15 cellular contexts compared by ENCODE assay signal in the genomic region with DNA sequence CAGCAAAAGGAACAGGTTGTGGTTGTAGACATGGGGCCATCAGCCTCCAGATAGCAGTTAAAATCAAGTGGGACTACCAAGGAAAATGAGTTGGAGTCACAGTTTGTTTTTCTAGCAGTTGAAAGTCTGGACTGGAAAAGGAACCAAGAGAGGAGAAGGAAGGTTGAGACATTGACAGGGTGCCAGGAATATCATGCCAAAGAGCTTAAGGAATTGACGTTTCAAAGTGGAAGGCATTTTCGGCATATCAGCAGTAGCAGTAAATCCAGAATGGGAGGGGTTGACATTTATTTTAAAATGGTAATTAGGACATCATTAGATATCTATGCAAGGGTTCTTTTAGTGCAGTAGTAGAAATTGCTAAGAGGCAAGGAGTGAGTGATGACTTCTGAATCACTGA.
DNase-seq lines count a peak whose midpoint lies in the region; ATAC-seq, FAIRE-seq and TF ChIP-seq lines count a peak whose summit lies in the region.
"Had no signal": no experiment of that assay in that cellular context is flagged by ENCODE, and none has a peak within 500 bp of the region (broad histone marks: within the 10 kb centered on the region; RNA-seq: fewer than 3 reads in every experiment).

No MANE protein-coding gene starts in this region.

- H3K4me1 Mint-ChIP-seq in activated T-helper 1 cell treated with anti-CD3 and anti-CD28 coated beads, Interleukin-12 subunit alpha, Interleukin-12 subunit beta, Interleukin-2, Interleukin-4 antibody, amounts not matched to agents 30 ng/mL and 10 ng/mL and 1 ng/mL, durations not matched to agents 14 hours and 24 hours and 36 hours (ENCODE audit: low read depth), result no peaks in the 10 kb centered on the region
- H3K4me1 Mint-ChIP-seq: CD4-positive, CD25-positive, alpha-beta regulatory T cell had no signal

- H3K27ac ChIP-seq in small intestine (ENCODE audit: low read depth in 1 of 2, low read length in 1 of 2), result no peak overlapping the region
- H3K27ac ChIP-seq: BLaER1 treated with 17β-estradiol and CSF1 and Interleukin-3, amounts not matched to agents 10 nM and 100 nM had no signal

- no peak for TF ChIP-seq CTCF in fibroblast of villous mesenchyme (IDR thresholded peaks at IDR 0.05; ENCODE audit: insufficient read depth, low read depth, low read length)

- intact Hi-C loops in activated T-helper 1 cell treated with anti-CD3 and anti-CD28 coated beads, Interleukin-12 subunit alpha, Interleukin-12 subunit beta, Interleukin-2, Interleukin-4 antibody, amounts not matched to agents 30 ng/mL and 10 ng/mL and 1 ng/mL, durations not matched to agents 14 hours and 24 hours and 36 hours (cut with micrococcal nuclease), result loop anchor here (5.0 kb wide), 1 partner anchor 1113 kb away; no protein-coding TSS in a partner anchor

- H3K9me3 ChIP-seq in small intestine (ENCODE audit: control insufficient read depth, low read depth), result no peaks in the 10 kb centered on the region
- H3K9me3 ChIP-seq: BLaER1 treated with 17β-estradiol and CSF1 and Interleukin-3, amounts not matched to agents 10 nM and 100 nM had no signal

- no peak for FAIRE-seq in small intestine (lab: Jason Lieb, UNC)

- H3K36me3 Mint-ChIP-seq in activated T-helper 1 cell treated with anti-CD3 and anti-CD28 coated beads, Interleukin-12 subunit alpha, Interleukin-12 subunit beta, Interleukin-2, Interleukin-4 antibody, amounts not matched to agents 30 ng/mL and 10 ng/mL and 1 ng/mL, durations not matched to agents 14 hours and 24 hours and 36 hours (ENCODE audit: low read depth), result no peaks in the 10 kb centered on the region
- H3K36me3 Mint-ChIP-seq: CD4-positive, CD25-positive, alpha-beta regulatory T cell had no signal

- H3K9me3 Mint-ChIP-seq in activated T-helper 1 cell treated with anti-CD3 and anti-CD28 coated beads, Interleukin-12 subunit alpha, Interleukin-12 subunit beta, Interleukin-2, Interleukin-4 antibody, amounts not matched to agents 30 ng/mL and 10 ng/mL and 1 ng/mL, durations not matched to agents 14 hours and 24 hours and 36 hours, result peaks cover 14% of the 10 kb centered on the region

- no peak overlapping the region for H3K4me3 ChIP-seq in fibroblast of villous mesenchyme (ENCODE audit: low read depth, low read length)
- no peak overlapping the region for H3K4me3 ChIP-seq in small intestine (ENCODE audit: low read depth in 1 of 2, low read length in 2 of 2)
- H3K4me3 ChIP-seq: BLaER1 treated with 17β-estradiol and CSF1 and Interleukin-3, amounts not matched to agents 10 nM and 100 nM had no signal

- no peaks in the 10 kb centered on the region for H3K4me1 ChIP-seq in small intestine (ENCODE audit: control insufficient read depth in 2 of 2, insufficient read depth in 1 of 2, low read depth in 1 of 2, low read length in 1 of 2)
- H3K4me1 ChIP-seq: BLaER1 treated with 17β-estradiol and CSF1 and Interleukin-3, amounts not matched to agents 10 nM and 100 nM had no signal

- no peak overlapping the region for H3K4me3 Mint-ChIP-seq in activated T-helper 1 cell treated with anti-CD3 and anti-CD28 coated beads, Interleukin-12 subunit alpha, Interleukin-12 subunit beta, Interleukin-2, Interleukin-4 antibody, amounts not matched to agents 30 ng/mL and 10 ng/mL and 1 ng/mL, durations not matched to agents 14 hours and 24 hours and 36 hours
- H3K4me3 Mint-ChIP-seq: CD4-positive, CD25-positive, alpha-beta regulatory T cell; HFFc6 had no signal

- H3K27me3 ChIP-seq in small intestine (ENCODE audit: control insufficient read depth in 2 of 2, insufficient read depth in 2 of 2, low read length in 2 of 2), result no peaks in the 10 kb centered on the region
- H3K27me3 ChIP-seq: BLaER1 treated with 17β-estradiol and CSF1 and Interleukin-3, amounts not matched to agents 10 nM and 100 nM had no signal

- H3K27me3 Mint-ChIP-seq in activated T-helper 1 cell treated with anti-CD3 and anti-CD28 coated beads, Interleukin-12 subunit alpha, Interleukin-12 subunit beta, Interleukin-2, Interleukin-4 antibody, amounts not matched to agents 30 ng/mL and 10 ng/mL and 1 ng/mL, durations not matched to agents 14 hours and 24 hours and 36 hours (ENCODE audit: insufficient read depth), result no peaks in the 10 kb centered on the region
- H3K27me3 Mint-ChIP-seq: CD4-positive, CD25-positive, alpha-beta regulatory T cell had no signal

- no peak for ATAC-seq in GM18520 (IDR thresholded peaks at IDR 0.05; ENCODE audit: unreplicated experiment)

- peak; percentile 9 for DNase-seq in NCI-H226
- peak; percentile 60 for DNase-seq in astrocyte of the hippocampus (ENCODE audit: low read depth, low spot score)
- DNase-seq in fibroblast of villous mesenchyme (ENCODE audit: low read depth), result peak; percentile 9
- DNase-seq in small intestine, result peak; percentile 15
- DNase-seq in mesenteric fat pad (ENCODE audit: low spot score), result no peak
- no peak for DNase-seq in activated T-helper 1 cell treated with anti-CD3 and anti-CD28 coated beads, Interleukin-12 subunit alpha, Interleukin-12 subunit beta, Interleukin-2, Interleukin-4 antibody, amounts not matched to agents 30 ng/mL and 10 ng/mL and 1 ng/mL, durations not matched to agents 14 hours and 24 hours and 36 hours (ENCODE audit: low spot score)
- no peak for DNase-seq in stimulated activated CD4-positive, alpha-beta T cell treated with anti-CD3 and anti-CD28 coated beads, Interleukin-4, amount 100 ng/mL, for 4 hours
- DNase-seq: ACHN; CD4-positive, CD25-positive, alpha-beta regulatory T cell; DMS53; GF-D8; HCEC 1CT; HFFc6 had no signal

- 32 to 49% (median 36%) methylated on average over 2 of the region's 2 CpGs for WGBS in small intestine, 3 donors

- H3K36me3 ChIP-seq in small intestine (ENCODE audit: control insufficient read depth in 2 of 2, insufficient read depth in 2 of 2, low read length in 2 of 2), result no peaks in the 10 kb centered on the region
- H3K36me3 ChIP-seq: BLaER1 treated with 17β-estradiol and CSF1 and Interleukin-3, amounts not matched to agents 10 nM and 100 nM had no signal

- no peak overlapping the region for H3K27ac Mint-ChIP-seq in activated T-helper 1 cell treated with anti-CD3 and anti-CD28 coated beads, Interleukin-12 subunit alpha, Interleukin-12 subunit beta, Interleukin-2, Interleukin-4 antibody, amounts not matched to agents 30 ng/mL and 10 ng/mL and 1 ng/mL, durations not matched to agents 14 hours and 24 hours and 36 hours
- H3K27ac Mint-ChIP-seq: CD4-positive, CD25-positive, alpha-beta regulatory T cell; HFFc6 had no signal

Comparison
In these comparisons a context has a peak if more than half of its experiments do, and no peak if none do; other contexts are left out.
1. DNase-seq: peak in NCI-H226 (single experiment), astrocyte of the hippocampus (single experiment), fibroblast of villous mesenchyme (single experiment) and small intestine (single experiment); none in mesenteric fat pad (single experiment), activated T-helper 1 cell treated with anti-CD3 and anti-CD28 coated beads, Interleukin-12 subunit alpha, Interleukin-12 subunit beta, Interleukin-2, Interleukin-4 antibody, amounts not matched to agents 30 ng/mL and 10 ng/mL and 1 ng/mL, durations not matched to agents 14 hours and 24 hours and 36 hours (single experiment) and stimulated activated CD4-positive, alpha-beta T cell treated with anti-CD3 and anti-CD28 coated beads, Interleukin-4, amount 100 ng/mL, for 4 hours (0 of 2).